1 cellular context compared by ENCODE assay signal in the genomic region with DNA sequence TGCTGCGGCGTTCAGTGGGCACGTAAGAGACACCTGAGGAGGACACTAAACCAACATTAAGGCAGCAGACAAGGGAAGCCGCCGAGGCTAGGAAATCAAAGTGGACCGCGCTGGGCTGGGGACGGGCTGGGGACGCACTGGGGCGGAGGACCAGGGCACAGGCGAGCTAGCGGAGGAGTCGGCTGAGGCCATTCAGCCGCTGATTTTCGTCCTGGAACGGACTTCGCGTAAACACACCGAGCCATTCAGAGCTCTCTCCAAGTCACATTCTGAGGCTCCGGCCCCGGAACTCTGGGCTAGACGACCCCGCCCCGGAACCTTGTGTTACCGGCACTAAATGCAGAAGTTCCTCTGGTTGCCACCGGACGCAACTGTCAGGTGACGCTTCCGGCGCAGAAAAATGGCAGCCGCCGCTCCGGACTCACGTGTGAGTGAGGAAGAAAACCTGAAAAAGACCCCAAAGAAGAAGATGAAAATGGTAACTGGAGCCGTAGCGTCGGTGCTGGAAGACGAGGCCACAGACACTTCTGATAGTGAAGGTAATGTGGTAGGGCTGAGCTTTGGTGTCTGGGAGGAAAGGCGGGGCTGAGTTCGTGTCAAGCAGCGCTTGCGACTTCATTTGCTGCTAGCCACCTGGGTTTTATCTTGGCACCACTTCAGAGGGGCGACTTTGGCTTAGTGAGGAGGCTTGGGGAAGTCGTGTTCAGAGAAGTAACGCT.
TF ChIP-seq lines count a peak whose summit lies in the region.

A gene with protein sequence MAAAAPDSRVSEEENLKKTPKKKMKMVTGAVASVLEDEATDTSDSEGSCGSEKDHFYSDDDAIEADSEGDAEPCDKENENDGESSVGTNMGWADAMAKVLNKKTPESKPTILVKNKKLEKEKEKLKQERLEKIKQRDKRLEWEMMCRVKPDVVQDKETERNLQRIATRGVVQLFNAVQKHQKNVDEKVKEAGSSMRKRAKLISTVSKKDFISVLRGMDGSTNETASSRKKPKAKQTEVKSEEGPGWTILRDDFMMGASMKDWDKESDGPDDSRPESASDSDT (plus strand): TSS at position 377 of the 719 bp plus-strand sequence. CDS start 24 bp downstream, at position 401.

TF ChIP-seq in HepG2, 621 proteins besides CTCF, POLR2A, EP300 and RAD21 (continued from another document and continues in another):
- TF ChIP-seq, protein P1, sequence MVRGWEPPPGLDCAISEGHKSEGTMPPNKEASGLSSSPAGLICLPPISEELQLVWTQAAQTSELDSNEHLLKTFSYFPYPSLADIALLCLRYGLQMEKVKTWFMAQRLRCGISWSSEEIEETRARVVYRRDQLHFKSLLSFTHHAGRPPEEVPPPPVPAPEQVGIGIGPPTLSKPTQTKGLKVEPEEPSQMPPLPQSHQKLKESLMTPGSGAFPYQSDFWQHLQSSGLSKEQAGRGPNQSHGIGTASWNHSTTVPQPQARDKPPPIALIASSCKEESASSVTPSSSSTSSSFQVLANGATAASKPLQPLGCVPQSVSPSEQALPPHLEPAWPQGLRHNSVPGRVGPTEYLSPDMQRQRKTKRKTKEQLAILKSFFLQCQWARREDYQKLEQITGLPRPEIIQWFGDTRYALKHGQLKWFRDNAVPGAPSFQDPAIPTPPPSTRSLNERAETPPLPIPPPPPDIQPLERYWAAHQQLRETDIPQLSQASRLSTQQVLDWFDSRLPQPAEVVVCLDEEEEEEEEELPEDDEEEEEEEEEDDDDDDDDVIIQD (CRISPR knock-in tag; IDR thresholded peaks at IDR 0.05; ENCODE audit: low read depth), result peak; percentile 81
- TF ChIP-seq, protein P2, sequence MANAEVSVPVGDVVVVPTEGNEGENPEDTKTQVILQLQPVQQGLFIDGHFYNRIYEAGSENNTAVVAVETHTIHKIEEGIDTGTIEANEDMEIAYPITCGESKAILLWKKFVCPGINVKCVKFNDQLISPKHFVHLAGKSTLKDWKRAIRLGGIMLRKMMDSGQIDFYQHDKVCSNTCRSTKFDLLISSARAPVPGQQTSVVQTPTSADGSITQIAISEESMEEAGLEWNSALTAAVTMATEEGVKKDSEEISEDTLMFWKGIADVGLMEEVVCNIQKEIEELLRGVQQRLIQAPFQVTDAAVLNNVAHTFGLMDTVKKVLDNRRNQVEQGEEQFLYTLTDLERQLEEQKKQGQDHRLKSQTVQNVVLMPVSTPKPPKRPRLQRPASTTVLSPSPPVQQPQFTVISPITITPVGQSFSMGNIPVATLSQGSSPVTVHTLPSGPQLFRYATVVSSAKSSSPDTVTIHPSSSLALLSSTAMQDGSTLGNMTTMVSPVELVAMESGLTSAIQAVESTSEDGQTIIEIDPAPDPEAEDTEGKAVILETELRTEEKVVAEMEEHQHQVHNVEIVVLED (CRISPR knock-in tag; IDR thresholded peaks at IDR 0.05; ENCODE audit: borderline replicate concordance), result peak; percentile 78; the same call in 1 of the 2 replicates
- TF ChIP-seq SIX4 (CRISPR knock-in tag; IDR thresholded peaks at IDR 0.05) (0 out of 2 replicates have a peak, but pooled peaks have one; percentile 12), ZNF878 (CRISPR knock-in tag; IDR thresholded peaks at IDR 0.05) (peak; percentile 69; the same call in 1 of the 2 replicates), ZNF792 (CRISPR knock-in tag; IDR thresholded peaks at IDR 0.05) (peak; percentile 75; the same call in 1 of the 2 replicates), ZKSCAN8 (CRISPR knock-in tag; IDR thresholded peaks at IDR 0.05; ENCODE audit: borderline replicate concordance) (0 out of 2 replicates have a peak, but pooled peaks have one; percentile 63), ZNF329 (CRISPR knock-in tag; IDR thresholded peaks at IDR 0.05; ENCODE audit: low read depth) (peak; percentile 53; the same call in 1 of the 2 replicates), PITX1 (CRISPR knock-in tag; IDR thresholded peaks at IDR 0.05) (peak; percentile 32; the same call in 1 of the 2 replicates), SIN3B (IDR thresholded peaks at IDR 0.05; ENCODE audit: low read length) (peak; percentile 96), ZNF451 (CRISPR knock-in tag; IDR thresholded peaks at IDR 0.05) (peak; percentile 90), NR2F1 (CRISPR knock-in tag; IDR thresholded peaks at IDR 0.05) (no peak; a peak in 1 of 4 replicates), NPAS2 (CRISPR knock-in tag; IDR thresholded peaks at IDR 0.05; ENCODE audit: borderline replicate concordance) (no peak), ZNF768 (CRISPR knock-in tag; IDR thresholded peaks at IDR 0.05) (peak; percentile 57; the same call in 1 of the 2 replicates), MTF2 (CRISPR knock-in tag; IDR thresholded peaks at IDR 0.05; ENCODE audit: borderline replicate concordance) (0 out of 2 replicates have a peak, but pooled peaks have one; percentile 43), PHF20 (CRISPR knock-in tag; IDR thresholded peaks at IDR 0.05) (peak; percentile 95), ZNF547 (CRISPR knock-in tag; IDR thresholded peaks at IDR 0.05) (peak; percentile 93), ZNF788 (CRISPR knock-in tag; IDR thresholded peaks at IDR 0.05; ENCODE audit: borderline replicate concordance) (peak; percentile 95; the same call in 1 of the 2 replicates), ZFP62 (CRISPR knock-in tag; IDR thresholded peaks at IDR 0.05) (no peak), ZNF780A (CRISPR knock-in tag; IDR thresholded peaks at IDR 0.05) (peak; percentile 47; the same call in 1 of the 2 replicates), ZNF274 (CRISPR knock-in tag; IDR thresholded peaks at IDR 0.05) (peak; percentile 84), ZNF543 (CRISPR knock-in tag; IDR thresholded peaks at IDR 0.05) (0 out of 2 replicates have a peak, but pooled peaks have one; percentile 25)
- TF ChIP-seq, protein P3, sequence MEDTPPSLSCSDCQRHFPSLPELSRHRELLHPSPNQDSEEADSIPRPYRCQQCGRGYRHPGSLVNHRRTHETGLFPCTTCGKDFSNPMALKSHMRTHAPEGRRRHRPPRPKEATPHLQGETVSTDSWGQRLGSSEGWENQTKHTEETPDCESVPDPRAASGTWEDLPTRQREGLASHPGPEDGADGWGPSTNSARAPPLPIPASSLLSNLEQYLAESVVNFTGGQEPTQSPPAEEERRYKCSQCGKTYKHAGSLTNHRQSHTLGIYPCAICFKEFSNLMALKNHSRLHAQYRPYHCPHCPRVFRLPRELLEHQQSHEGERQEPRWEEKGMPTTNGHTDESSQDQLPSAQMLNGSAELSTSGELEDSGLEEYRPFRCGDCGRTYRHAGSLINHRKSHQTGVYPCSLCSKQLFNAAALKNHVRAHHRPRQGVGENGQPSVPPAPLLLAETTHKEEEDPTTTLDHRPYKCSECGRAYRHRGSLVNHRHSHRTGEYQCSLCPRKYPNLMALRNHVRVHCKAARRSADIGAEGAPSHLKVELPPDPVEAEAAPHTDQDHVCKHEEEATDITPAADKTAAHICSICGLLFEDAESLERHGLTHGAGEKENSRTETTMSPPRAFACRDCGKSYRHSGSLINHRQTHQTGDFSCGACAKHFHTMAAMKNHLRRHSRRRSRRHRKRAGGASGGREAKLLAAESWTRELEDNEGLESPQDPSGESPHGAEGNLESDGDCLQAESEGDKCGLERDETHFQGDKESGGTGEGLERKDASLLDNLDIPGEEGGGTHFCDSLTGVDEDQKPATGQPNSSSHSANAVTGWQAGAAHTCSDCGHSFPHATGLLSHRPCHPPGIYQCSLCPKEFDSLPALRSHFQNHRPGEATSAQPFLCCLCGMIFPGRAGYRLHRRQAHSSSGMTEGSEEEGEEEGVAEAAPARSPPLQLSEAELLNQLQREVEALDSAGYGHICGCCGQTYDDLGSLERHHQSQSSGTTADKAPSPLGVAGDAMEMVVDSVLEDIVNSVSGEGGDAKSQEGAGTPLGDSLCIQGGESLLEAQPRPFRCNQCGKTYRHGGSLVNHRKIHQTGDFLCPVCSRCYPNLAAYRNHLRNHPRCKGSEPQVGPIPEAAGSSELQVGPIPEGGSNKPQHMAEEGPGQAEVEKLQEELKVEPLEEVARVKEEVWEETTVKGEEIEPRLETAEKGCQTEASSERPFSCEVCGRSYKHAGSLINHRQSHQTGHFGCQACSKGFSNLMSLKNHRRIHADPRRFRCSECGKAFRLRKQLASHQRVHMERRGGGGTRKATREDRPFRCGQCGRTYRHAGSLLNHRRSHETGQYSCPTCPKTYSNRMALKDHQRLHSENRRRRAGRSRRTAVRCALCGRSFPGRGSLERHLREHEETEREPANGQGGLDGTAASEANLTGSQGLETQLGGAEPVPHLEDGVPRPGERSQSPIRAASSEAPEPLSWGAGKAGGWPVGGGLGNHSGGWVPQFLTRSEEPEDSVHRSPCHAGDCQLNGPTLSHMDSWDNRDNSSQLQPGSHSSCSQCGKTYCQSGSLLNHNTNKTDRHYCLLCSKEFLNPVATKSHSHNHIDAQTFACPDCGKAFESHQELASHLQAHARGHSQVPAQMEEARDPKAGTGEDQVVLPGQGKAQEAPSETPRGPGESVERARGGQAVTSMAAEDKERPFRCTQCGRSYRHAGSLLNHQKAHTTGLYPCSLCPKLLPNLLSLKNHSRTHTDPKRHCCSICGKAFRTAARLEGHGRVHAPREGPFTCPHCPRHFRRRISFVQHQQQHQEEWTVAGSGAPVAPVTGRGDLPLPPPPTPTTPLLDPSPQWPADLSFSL (CRISPR knock-in tag; IDR thresholded peaks at IDR 0.05), result no peak
- TF ChIP-seq, protein P4, sequence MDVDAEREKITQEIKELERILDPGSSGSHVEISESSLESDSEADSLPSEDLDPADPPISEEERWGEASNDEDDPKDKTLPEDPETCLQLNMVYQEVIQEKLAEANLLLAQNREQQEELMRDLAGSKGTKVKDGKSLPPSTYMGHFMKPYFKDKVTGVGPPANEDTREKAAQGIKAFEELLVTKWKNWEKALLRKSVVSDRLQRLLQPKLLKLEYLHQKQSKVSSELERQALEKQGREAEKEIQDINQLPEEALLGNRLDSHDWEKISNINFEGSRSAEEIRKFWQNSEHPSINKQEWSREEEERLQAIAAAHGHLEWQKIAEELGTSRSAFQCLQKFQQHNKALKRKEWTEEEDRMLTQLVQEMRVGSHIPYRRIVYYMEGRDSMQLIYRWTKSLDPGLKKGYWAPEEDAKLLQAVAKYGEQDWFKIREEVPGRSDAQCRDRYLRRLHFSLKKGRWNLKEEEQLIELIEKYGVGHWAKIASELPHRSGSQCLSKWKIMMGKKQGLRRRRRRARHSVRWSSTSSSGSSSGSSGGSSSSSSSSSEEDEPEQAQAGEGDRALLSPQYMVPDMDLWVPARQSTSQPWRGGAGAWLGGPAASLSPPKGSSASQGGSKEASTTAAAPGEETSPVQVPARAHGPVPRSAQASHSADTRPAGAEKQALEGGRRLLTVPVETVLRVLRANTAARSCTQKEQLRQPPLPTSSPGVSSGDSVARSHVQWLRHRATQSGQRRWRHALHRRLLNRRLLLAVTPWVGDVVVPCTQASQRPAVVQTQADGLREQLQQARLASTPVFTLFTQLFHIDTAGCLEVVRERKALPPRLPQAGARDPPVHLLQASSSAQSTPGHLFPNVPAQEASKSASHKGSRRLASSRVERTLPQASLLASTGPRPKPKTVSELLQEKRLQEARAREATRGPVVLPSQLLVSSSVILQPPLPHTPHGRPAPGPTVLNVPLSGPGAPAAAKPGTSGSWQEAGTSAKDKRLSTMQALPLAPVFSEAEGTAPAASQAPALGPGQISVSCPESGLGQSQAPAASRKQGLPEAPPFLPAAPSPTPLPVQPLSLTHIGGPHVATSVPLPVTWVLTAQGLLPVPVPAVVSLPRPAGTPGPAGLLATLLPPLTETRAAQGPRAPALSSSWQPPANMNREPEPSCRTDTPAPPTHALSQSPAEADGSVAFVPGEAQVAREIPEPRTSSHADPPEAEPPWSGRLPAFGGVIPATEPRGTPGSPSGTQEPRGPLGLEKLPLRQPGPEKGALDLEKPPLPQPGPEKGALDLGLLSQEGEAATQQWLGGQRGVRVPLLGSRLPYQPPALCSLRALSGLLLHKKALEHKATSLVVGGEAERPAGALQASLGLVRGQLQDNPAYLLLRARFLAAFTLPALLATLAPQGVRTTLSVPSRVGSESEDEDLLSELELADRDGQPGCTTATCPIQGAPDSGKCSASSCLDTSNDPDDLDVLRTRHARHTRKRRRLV (CRISPR knock-in tag; IDR thresholded peaks at IDR 0.05), result peak; percentile 26
- TF ChIP-seq, protein P5, sequence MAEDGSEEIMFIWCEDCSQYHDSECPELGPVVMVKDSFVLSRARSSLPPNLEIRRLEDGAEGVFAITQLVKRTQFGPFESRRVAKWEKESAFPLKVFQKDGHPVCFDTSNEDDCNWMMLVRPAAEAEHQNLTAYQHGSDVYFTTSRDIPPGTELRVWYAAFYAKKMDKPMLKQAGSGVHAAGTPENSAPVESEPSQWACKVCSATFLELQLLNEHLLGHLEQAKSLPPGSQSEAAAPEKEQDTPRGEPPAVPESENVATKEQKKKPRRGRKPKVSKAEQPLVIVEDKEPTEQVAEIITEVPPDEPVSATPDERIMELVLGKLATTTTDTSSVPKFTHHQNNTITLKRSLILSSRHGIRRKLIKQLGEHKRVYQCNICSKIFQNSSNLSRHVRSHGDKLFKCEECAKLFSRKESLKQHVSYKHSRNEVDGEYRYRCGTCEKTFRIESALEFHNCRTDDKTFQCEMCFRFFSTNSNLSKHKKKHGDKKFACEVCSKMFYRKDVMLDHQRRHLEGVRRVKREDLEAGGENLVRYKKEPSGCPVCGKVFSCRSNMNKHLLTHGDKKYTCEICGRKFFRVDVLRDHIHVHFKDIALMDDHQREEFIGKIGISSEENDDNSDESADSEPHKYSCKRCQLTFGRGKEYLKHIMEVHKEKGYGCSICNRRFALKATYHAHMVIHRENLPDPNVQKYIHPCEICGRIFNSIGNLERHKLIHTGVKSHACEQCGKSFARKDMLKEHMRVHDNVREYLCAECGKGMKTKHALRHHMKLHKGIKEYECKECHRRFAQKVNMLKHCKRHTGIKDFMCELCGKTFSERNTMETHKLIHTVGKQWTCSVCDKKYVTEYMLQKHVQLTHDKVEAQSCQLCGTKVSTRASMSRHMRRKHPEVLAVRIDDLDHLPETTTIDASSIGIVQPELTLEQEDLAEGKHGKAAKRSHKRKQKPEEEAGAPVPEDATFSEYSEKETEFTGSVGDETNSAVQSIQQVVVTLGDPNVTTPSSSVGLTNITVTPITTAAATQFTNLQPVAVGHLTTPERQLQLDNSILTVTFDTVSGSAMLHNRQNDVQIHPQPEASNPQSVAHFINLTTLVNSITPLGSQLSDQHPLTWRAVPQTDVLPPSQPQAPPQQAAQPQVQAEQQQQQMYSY (CRISPR knock-in tag; IDR thresholded peaks at IDR 0.05), result peak; percentile 77
- TF ChIP-seq, protein P6, sequence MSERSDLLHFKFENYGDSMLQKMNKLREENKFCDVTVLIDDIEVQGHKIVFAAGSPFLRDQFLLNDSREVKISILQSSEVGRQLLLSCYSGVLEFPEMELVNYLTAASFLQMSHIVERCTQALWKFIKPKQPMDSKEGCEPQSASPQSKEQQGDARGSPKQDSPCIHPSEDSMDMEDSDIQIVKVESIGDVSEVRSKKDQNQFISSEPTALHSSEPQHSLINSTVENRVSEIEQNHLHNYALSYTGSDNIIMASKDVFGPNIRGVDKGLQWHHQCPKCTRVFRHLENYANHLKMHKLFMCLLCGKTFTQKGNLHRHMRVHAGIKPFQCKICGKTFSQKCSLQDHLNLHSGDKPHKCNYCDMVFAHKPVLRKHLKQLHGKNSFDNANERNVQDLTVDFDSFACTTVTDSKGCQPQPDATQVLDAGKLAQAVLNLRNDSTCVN (CRISPR knock-in tag; IDR thresholded peaks at IDR 0.05; ENCODE audit: borderline replicate concordance), result 0 out of 2 replicates have a peak, but pooled peaks have one; percentile 54
